In the genomic region with DNA sequence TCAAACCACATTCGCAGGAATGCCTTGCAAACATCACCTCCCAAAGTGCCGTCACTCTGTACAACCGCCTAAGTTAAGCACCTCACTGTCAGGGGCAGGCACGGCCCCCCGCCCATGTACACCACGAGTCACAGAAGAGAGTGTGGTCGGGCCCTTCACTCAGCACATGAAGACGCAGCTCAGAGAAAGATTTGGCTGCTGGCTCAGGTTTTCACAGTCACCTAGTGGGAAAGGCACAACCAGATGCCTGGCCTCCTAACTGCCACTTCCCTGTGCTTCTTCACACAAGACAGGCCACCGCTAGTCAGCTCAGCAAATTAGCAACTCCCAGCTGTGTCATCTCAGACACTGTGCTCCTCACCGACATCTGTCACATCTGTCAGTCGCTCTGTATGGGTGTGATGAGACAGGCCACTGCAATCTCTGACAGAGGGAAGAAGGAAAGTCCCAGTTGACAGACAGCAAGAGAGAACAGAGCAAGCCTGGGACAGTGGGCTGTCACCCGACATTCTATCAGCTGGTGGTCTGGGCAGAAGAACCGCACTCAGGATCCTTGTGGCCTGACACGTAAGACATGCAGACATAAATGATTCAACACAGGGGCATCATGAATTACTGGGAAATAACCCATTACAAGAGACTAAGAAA, we compare ENCODE assay signal across 18 cellular contexts.
A peak's percentile ranks its signal among the peaks of the same experiment; 100 is the strongest.
DNase-seq lines count a peak whose midpoint lies in the region; ATAC-seq and TF ChIP-seq lines count a peak whose summit lies in the region.
"Had no signal": no experiment of that assay in that cellular context is flagged by ENCODE, and none has a peak within 500 bp of the region (broad histone marks: within the 10 kb centered on the region; RNA-seq: fewer than 3 reads in every experiment).

No MANE protein-coding gene starts in this region.

- H3K27ac ChIP-seq in naive thymus-derived CD4-positive, alpha-beta T cell (ENCODE audit: low read depth, low read length), result no peak overlapping the region
- no peak overlapping the region for H3K27ac ChIP-seq in Peyer's patch
- H3K27ac ChIP-seq: left lung, SK-N-MC, stomach had no signal

- no peak overlapping the region for H3K4me3 Mint-ChIP-seq in naive thymus-derived CD4-positive, alpha-beta T cell
- H3K4me3 Mint-ChIP-seq: activated CD4-positive, alpha-beta T cell treated with anti-CD3 and anti-CD28 coated beads, Interleukin-2, amount 10 ng/mL, durations not matched to agents 7 days and 5 days had no signal

- CTCF ChIA-PET in naive thymus-derived CD4-positive, alpha-beta T cell (lab: Charles Lee), result no interaction called here

- peak; percentile 8 for DNase-seq in AG20443 (ENCODE audit: low spot score)
- peak; percentile 83 for DNase-seq in GM12865 (ENCODE audit: low read depth)
- DNase-seq in NCI-H2171 (lab: John Stamatoyannopoulos, UW), result peak; percentile 34
- DNase-seq in naive thymus-derived CD4-positive, alpha-beta T cell, result no peak
- no peak for DNase-seq in Peyer's patch
- no peak for DNase-seq in kidney tubule cell (ENCODE audit: low spot score)
- no peak for DNase-seq in NCI-H2196 (lab: John Stamatoyannopoulos, UW; ENCODE audit: unreplicated experiment)
- DNase-seq: activated CD4-positive, alpha-beta T cell treated with anti-CD3 and anti-CD28 coated beads, Interleukin-2, amount 10 ng/mL, durations not matched to agents 7 days and 5 days; amniotic stem cell; foreskin fibroblast; H7; left lung; NCI-H1092; OCI-M1; stomach had no signal

- H3K27me3 ChIP-seq in naive thymus-derived CD4-positive, alpha-beta T cell (ENCODE audit: control insufficient read depth in 2 of 2, insufficient read depth in 2 of 2, low read length in 2 of 2), result no peaks in the 10 kb centered on the region
- no peaks in the 10 kb centered on the region for H3K27me3 ChIP-seq in Peyer's patch
- H3K27me3 ChIP-seq: left lung, stomach had no signal

- peaks cover 0 to 6% (median 0%) of the 10 kb centered on the region in 7 donors for H3K4me1 Mint-ChIP-seq in naive thymus-derived CD4-positive, alpha-beta T cell
- H3K4me1 Mint-ChIP-seq: activated CD4-positive, alpha-beta T cell treated with anti-CD3 and anti-CD28 coated beads, Interleukin-2, amount 10 ng/mL, durations not matched to agents 7 days and 5 days had no signal

- H3K36me3 Mint-ChIP-seq in naive thymus-derived CD4-positive, alpha-beta T cell, result no peaks in the 10 kb centered on the region

- ATAC-seq in naive thymus-derived CD4-positive, alpha-beta T cell, result peak; percentile 45
- no peak for ATAC-seq in HG02938 (IDR thresholded peaks at IDR 0.05; ENCODE audit: unreplicated experiment)
- ATAC-seq: left lung had no signal

- no peak for TF ChIP-seq POLR2A in Peyer's patch (IDR thresholded peaks at IDR 0.05)

- no peaks in the 10 kb centered on the region for H3K9me3 ChIP-seq in naive thymus-derived CD4-positive, alpha-beta T cell (ENCODE audit: control insufficient read depth in 2 of 3, low read length in 3 of 3)
- H3K9me3 ChIP-seq in Peyer's patch, result no peaks in the 10 kb centered on the region
- H3K9me3 ChIP-seq: left lung, stomach had no signal

- no peaks in the 10 kb centered on the region for H3K36me3 ChIP-seq in naive thymus-derived CD4-positive, alpha-beta T cell (ENCODE audit: control insufficient read depth in 2 of 3, insufficient read depth in 3 of 3, low read length in 3 of 3)
- H3K36me3 ChIP-seq in Peyer's patch, result no peaks in the 10 kb centered on the region
- H3K36me3 ChIP-seq: left lung, stomach had no signal

- H3K9me3 Mint-ChIP-seq in naive thymus-derived CD4-positive, alpha-beta T cell, result no peaks in the 10 kb centered on the region
- H3K9me3 Mint-ChIP-seq: activated CD4-positive, alpha-beta T cell treated with anti-CD3 and anti-CD28 coated beads, Interleukin-2, amount 10 ng/mL, durations not matched to agents 7 days and 5 days; activated T-helper 2 cell treated with anti-CD3 and anti-CD28 coated beads, Interferon-gamma antibody, Interleukin-2, Interleukin-4, amounts not matched to agents 10 μg/mL and 5 μg/mL and 100 μg/mL, durations not matched to agents 14 hours and 24 hours and 36 hours had no signal

- no peak overlapping the region for H3K4me3 ChIP-seq in GM12865 (ENCODE audit: low read depth, low read length)
- no peak overlapping the region for H3K4me3 ChIP-seq in naive thymus-derived CD4-positive, alpha-beta T cell (ENCODE audit: low read length)
- H3K4me3 ChIP-seq in Peyer's patch, result no peak overlapping the region
- H3K4me3 ChIP-seq: left lung, SK-N-MC, stomach had no signal

- intact Hi-C loops in naive thymus-derived CD4-positive, alpha-beta T cell (cut with micrococcal nuclease), result no loop called here

- TF ChIP-seq CTCF in GM12865 (IDR thresholded peaks at IDR 0.05; ENCODE audit: insufficient read depth, low read depth, low read length, missing control alignments) (no peak), Peyer's patch (IDR thresholded peaks at IDR 0.05) (no peak)

- H3K27me3 Mint-ChIP-seq in naive thymus-derived CD4-positive, alpha-beta T cell, result peaks cover 0 to 11% (median 0%) of the 10 kb centered on the region in 5 donors
- H3K27me3 Mint-ChIP-seq: activated CD4-positive, alpha-beta T cell treated with anti-CD3 and anti-CD28 coated beads, Interleukin-2, amount 10 ng/mL, durations not matched to agents 7 days and 5 days had no signal

- no peaks in the 10 kb centered on the region for H3K4me1 ChIP-seq in naive thymus-derived CD4-positive, alpha-beta T cell (ENCODE audit: control insufficient read depth in 2 of 2, insufficient read depth in 2 of 2, low read length in 2 of 2)
- H3K4me1 ChIP-seq in Peyer's patch, result no peaks in the 10 kb centered on the region
- H3K4me1 ChIP-seq: left lung had no signal

- POLR2A ChIA-PET in naive thymus-derived CD4-positive, alpha-beta T cell (lab: Charles Lee), result no interaction called here

- no peak overlapping the region for H3K27ac Mint-ChIP-seq in naive thymus-derived CD4-positive, alpha-beta T cell
- H3K27ac Mint-ChIP-seq: activated CD4-positive, alpha-beta T cell treated with anti-CD3 and anti-CD28 coated beads, Interleukin-2, amount 10 ng/mL, durations not matched to agents 7 days and 5 days; activated T-helper 2 cell treated with anti-CD3 and anti-CD28 coated beads, Interferon-gamma antibody, Interleukin-2, Interleukin-4, amounts not matched to agents 10 μg/mL and 5 μg/mL and 100 μg/mL, durations not matched to agents 14 hours and 24 hours and 36 hours had no signal

Comparison
In these comparisons a context has a peak if more than half of its experiments do, and no peak if none do; other contexts are left out.
1. DNase-seq: peak in AG20443 (single experiment), GM12865 (single experiment) and NCI-H2171 (single experiment); none in naive thymus-derived CD4-positive, alpha-beta T cell (0 of 9), Peyer's patch (0 of 3), kidney tubule cell (single experiment) and NCI-H2196 (single experiment).